8 cellular contexts compared by ENCODE assay signal in the genomic region with DNA sequence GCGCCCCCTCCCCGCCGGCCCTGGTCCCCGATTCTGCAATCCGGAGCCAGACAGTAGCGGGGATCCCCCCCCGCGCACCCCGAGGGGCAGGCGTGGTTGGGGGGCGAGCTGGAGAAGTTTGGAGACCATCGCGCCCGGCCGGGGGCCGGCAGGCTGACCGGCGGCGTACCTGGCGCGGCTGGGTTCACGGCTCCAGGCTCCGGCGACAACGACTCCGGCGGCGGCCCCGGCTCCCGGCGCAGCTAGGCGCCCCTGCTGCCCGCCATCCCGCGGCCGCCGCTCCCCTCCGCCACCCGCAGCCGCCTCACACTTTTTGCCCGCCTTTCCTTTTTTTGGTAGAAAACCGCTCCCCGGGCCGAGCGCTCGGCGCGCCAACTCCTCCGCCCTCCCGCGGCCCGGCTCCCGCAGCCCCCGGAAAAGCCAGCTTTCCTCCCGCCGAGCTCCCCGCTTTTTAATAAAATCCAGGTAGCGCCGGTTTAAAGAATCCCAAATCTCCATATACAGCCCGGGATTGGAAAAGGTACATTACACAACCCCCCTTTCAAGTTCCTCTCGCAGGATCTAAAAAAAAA. TPM values are rescaled to one million over a fixed set of nuclear protein-coding genes. Genes with fewer than 3 reads are reported as not detected.
A peak's percentile ranks its signal among the peaks of the same experiment; 100 is the strongest.
DNase-seq lines count a peak whose midpoint lies in the region; FAIRE-seq and TF ChIP-seq lines count a peak whose summit lies in the region.

A gene with protein sequence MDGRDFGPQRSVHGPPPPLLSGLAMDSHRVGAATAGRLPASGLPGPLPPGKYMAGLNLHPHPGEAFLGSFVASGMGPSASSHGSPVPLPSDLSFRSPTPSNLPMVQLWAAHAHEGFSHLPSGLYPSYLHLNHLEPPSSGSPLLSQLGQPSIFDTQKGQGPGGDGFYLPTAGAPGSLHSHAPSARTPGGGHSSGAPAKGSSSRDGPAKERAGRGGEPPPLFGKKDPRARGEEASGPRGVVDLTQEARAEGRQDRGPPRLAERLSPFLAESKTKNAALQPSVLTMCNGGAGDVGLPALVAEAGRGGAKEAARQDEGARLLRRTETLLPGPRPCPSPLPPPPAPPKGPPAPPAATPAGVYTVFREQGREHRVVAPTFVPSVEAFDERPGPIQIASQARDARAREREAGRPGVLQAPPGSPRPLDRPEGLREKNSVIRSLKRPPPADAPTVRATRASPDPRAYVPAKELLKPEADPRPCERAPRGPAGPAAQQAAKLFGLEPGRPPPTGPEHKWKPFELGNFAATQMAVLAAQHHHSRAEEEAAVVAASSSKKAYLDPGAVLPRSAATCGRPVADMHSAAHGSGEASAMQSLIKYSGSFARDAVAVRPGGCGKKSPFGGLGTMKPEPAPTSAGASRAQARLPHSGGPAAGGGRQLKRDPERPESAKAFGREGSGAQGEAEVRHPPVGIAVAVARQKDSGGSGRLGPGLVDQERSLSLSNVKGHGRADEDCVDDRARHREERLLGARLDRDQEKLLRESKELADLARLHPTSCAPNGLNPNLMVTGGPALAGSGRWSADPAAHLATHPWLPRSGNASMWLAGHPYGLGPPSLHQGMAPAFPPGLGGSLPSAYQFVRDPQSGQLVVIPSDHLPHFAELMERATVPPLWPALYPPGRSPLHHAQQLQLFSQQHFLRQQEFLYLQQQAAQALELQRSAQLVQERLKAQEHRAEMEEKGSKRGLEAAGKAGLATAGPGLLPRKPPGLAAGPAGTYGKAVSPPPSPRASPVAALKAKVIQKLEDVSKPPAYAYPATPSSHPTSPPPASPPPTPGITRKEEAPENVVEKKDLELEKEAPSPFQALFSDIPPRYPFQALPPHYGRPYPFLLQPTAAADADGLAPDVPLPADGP (N-terminal part only) (minus strand): TSS at position 563 of the 572 bp plus-strand sequence. CDS start 2,588 bp downstream, outside the sequence.

- peak within 1 kb of the TSS; percentile 88 for H3K23ac ChIP-seq in neuronal stem cell (ENCODE audit: low read depth, low read length, poor library complexity)

- H2BK12ac ChIP-seq in neuronal stem cell (ENCODE audit: low read length), result peak within 1 kb of the TSS; percentile 22

- intact Hi-C loops in activated CD4-positive, alpha-beta memory T cell treated with anti-CD3 and anti-CD28 coated beads for 36 hours (cut with micrococcal nuclease), result loop anchor here (2.0 kb wide), 1 partner anchor 27 kb away; no protein-coding TSS in a partner anchor

- H3K79me1 ChIP-seq in neuronal stem cell (ENCODE audit: low read depth, low read length), result peaks cover 20% of the 10 kb centered on the region

- peak within 1 kb of the TSS; percentile 17 for H3K4ac ChIP-seq in neuronal stem cell (ENCODE audit: low read length)

- no peaks in the 10 kb centered on the region for H3K9me3 Mint-ChIP-seq in activated CD4-positive, alpha-beta memory T cell treated with anti-CD3 and anti-CD28 coated beads for 36 hours

- H3K4me1 ChIP-seq in neuronal stem cell (ENCODE audit: control insufficient read depth in 2 of 2, insufficient read depth in 1 of 2, low read depth in 1 of 2, low read length in 2 of 2), result peaks cover 10 to 11% of the 10 kb centered on the region in 2 donors

- peak within 1 kb of the TSS; percentile 39 for H3K27ac Mint-ChIP-seq in activated CD4-positive, alpha-beta memory T cell treated with anti-CD3 and anti-CD28 coated beads for 36 hours

- no CpG with 5 or more reads among the region's 61 CpGs for WGBS in neuronal stem cell (ENCODE audit: extremely low coverage in 2 of 2, insufficient read length in 2 of 2, insufficient replicate concordance in 1 of 2), 2 donors

- H3K27me3 Mint-ChIP-seq in activated CD4-positive, alpha-beta memory T cell treated with anti-CD3 and anti-CD28 coated beads for 36 hours, result peaks cover 54% of the 10 kb centered on the region

- FAIRE-seq in RCC 7860 (lab: Jason Lieb, UNC), result no peak

- peak within 1 kb of the TSS; percentile 98 for H2BK15ac ChIP-seq in neuronal stem cell (ENCODE audit: low read length)

- DNase-seq in stimulated activated CD4-positive, alpha-beta T cell treated with anti-CD3 and anti-CD28 coated beads, Interleukin-15, amount 100 ng/mL, for 24 hours, result peak; percentile 40
- no peak for DNase-seq in stimulated activated CD4-positive, alpha-beta T cell treated with anti-CD3 and anti-CD28 coated beads, Interleukin-12 subunit alpha, Interleukin-12 subunit beta, amount 100 ng/mL, for 4 hours
- peak; percentile 33 for DNase-seq in activated CD4-positive, alpha-beta memory T cell treated with anti-CD3 and anti-CD28 coated beads for 36 hours
- no peak for DNase-seq in fibroblast of pulmonary artery (ENCODE audit: low read depth)
- DNase-seq in neuronal stem cell (ENCODE audit: low spot score), result no peak
- no peak for DNase-seq in NCI-H2171 (lab: John Stamatoyannopoulos, UW)
- DNase-seq in T-helper 9 cell, result no peak
- DNase-seq in RCC 7860 (ENCODE audit: low spot score), result no peak

- H3K4me2 ChIP-seq in neuronal stem cell (ENCODE audit: insufficient read depth, low read length, poor library complexity, severe bottlenecking), result peak within 1 kb of the TSS; percentile 97

- H3K4me3 Mint-ChIP-seq in activated CD4-positive, alpha-beta memory T cell treated with anti-CD3 and anti-CD28 coated beads for 36 hours, result peak within 1 kb of the TSS; percentile 65

- no peak within 1 kb of the TSS for H4K91ac ChIP-seq in neuronal stem cell (ENCODE audit: low read depth, low read length, poor library complexity)

- H3K4me3 ChIP-seq in fibroblast of pulmonary artery (replicated peaks; ENCODE audit: low read depth, low read length) (peak within 1 kb of the TSS; percentile 96), neuronal stem cell (ENCODE audit: low read length in 2 of 2) (peak within 1 kb of the TSS; percentile 93 to 94)

- peaks cover 44% of the 10 kb centered on the region for H3K4me1 Mint-ChIP-seq in activated CD4-positive, alpha-beta memory T cell treated with anti-CD3 and anti-CD28 coated beads for 36 hours (ENCODE audit: low read depth)

- H3K18ac ChIP-seq in neuronal stem cell (ENCODE audit: low read length), result peak within 1 kb of the TSS; percentile 100

- H3K27ac ChIP-seq in neuronal stem cell (replicated peaks; ENCODE audit: low read length), result peak within 1 kb of the TSS; percentile 97

- no peak for TF ChIP-seq CTCF in fibroblast of pulmonary artery (IDR thresholded peaks at IDR 0.05; ENCODE audit: low read length, missing control alignments)

- CTCF ChIA-PET in activated CD4-positive, alpha-beta memory T cell treated with anti-CD3 and anti-CD28 coated beads for 36 hours (lab: Charles Lee), result interaction anchor here (1.1 to 1.9 kb wide), 3 partner anchors 10 to 71 kb away, joined by 3 to 10 read pairs (median 5); no protein-coding TSS in a partner anchor

- peaks cover 0 to 25% of the 10 kb centered on the region in 2 donors for H3K36me3 ChIP-seq in neuronal stem cell (replicated peaks in 1 of 2; ENCODE audit: control insufficient read depth in 2 of 2, insufficient read depth in 2 of 2, low read length in 2 of 2)

- H2AFZ ChIP-seq in neuronal stem cell (ENCODE audit: low read length), result peak within 1 kb of the TSS; percentile 71

- H2BK5ac ChIP-seq in neuronal stem cell (ENCODE audit: low read length), result peak within 1 kb of the TSS; percentile 99

- H2BK120ac ChIP-seq in neuronal stem cell (ENCODE audit: low read depth, low read length), result peak within 1 kb of the TSS; percentile 87

- no peaks in the 10 kb centered on the region for H3K9me3 ChIP-seq in neuronal stem cell (replicated peaks in 1 of 2; ENCODE audit: control insufficient read depth in 2 of 2, insufficient read depth in 1 of 2, low read depth in 1 of 2, low read length in 2 of 2)

- peak within 1 kb of the TSS; percentile 97 for H2AK5ac ChIP-seq in neuronal stem cell (ENCODE audit: low read depth, low read length)

- H3K9ac ChIP-seq in neuronal stem cell (ENCODE audit: low read depth, low read length, poor library complexity), result peak within 1 kb of the TSS; percentile 91

- no peak within 1 kb of the TSS for H4K8ac ChIP-seq in neuronal stem cell (ENCODE audit: low read depth, low read length)

- POLR2A ChIA-PET in activated CD4-positive, alpha-beta memory T cell treated with anti-CD3 and anti-CD28 coated beads for 36 hours (lab: Charles Lee), result no interaction called here

- H3K36me3 Mint-ChIP-seq in activated CD4-positive, alpha-beta memory T cell treated with anti-CD3 and anti-CD28 coated beads for 36 hours, result no peaks in the 10 kb centered on the region

- peak within 1 kb of the TSS; percentile 97 for H3K14ac ChIP-seq in neuronal stem cell (ENCODE audit: low read length)

- peaks cover 0 to 3% (median 0%) of the 10 kb centered on the region in 3 experiments for H3K27me3 ChIP-seq in neuronal stem cell (ENCODE audit: control insufficient read depth in 3 of 3, insufficient read depth in 3 of 3, low read depth in 1 of 3, low read length in 3 of 3)

RNA-seq across cellular contexts. Expression of the gene that starts here (rescaled TPM):
- 10 to 100 TPM; 37.3 to 40.4 TPM for total RNA-seq in activated CD4-positive, alpha-beta memory T cell treated with anti-CD3 and anti-CD28 coated beads for 36 hours
- polyA plus RNA-seq in neuronal stem cell (2013, experiment 1 of 2), result 33.6 TPM
- polyA plus RNA-seq in neuronal stem cell (2013, experiment 2 of 2), result 37.1 TPM

Comparison
In these comparisons a context has a peak if more than half of its experiments do, and no peak if none do; other contexts are left out.
1. DNase-seq: peak in stimulated activated CD4-positive, alpha-beta T cell treated with anti-CD3 and anti-CD28 coated beads, Interleukin-15, amount 100 ng/mL, for 24 hours (single experiment) and activated CD4-positive, alpha-beta memory T cell treated with anti-CD3 and anti-CD28 coated beads for 36 hours (single experiment); none in stimulated activated CD4-positive, alpha-beta T cell treated with anti-CD3 and anti-CD28 coated beads, Interleukin-12 subunit alpha, Interleukin-12 subunit beta, amount 100 ng/mL, for 4 hours (single experiment), fibroblast of pulmonary artery (single experiment), neuronal stem cell (single experiment), NCI-H2171 (single experiment), T-helper 9 cell (single experiment) and RCC 7860 (single experiment).